Comparison of ENCODE assay signal across 1 cellular context in genomic region chr17:44217738-44218343, GRCh38.
TF ChIP-seq lines count a peak whose summit lies in the region.

No MANE protein-coding gene starts in this region.

TF ChIP-seq in endothelial cell of umbilical vein, 7 proteins besides CTCF, POLR2A, EP300 and RAD21:
- TF ChIP-seq MYC (IDR thresholded peaks at IDR 0.05; ENCODE audit: low read depth, low read length): no peak
- TF ChIP-seq, protein P1, sequence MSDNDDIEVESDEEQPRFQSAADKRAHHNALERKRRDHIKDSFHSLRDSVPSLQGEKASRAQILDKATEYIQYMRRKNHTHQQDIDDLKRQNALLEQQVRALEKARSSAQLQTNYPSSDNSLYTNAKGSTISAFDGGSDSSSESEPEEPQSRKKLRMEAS (IDR thresholded peaks at IDR 0.05; ENCODE audit: insufficient read depth, insufficient read length): no peak
- no peak for TF ChIP-seq JUN (IDR thresholded peaks at IDR 0.05; ENCODE audit: borderline replicate concordance, insufficient read depth, insufficient read length, low read depth)
- no peak for TF ChIP-seq EZH2 (IDR thresholded peaks at IDR 0.05; ENCODE audit: borderline replicate concordance, low read depth, low read length, severe bottlenecking)
- no peak for TF ChIP-seq POLR2AphosphoS5 (IDR thresholded peaks at IDR 0.05; ENCODE audit: insufficient read depth, low read depth, low read length)
- TF ChIP-seq FOS (IDR thresholded peaks at IDR 0.05; ENCODE audit: borderline replicate concordance, insufficient read depth, low read length): no peak
- no peak for TF ChIP-seq GATA2 (IDR thresholded peaks at IDR 0.05; ENCODE audit: insufficient read depth, insufficient read length, low read depth, low read length)
TF ChIP-seq in endothelial cell of umbilical vein: peak in this region for 0.
